1 cellular context compared by ENCODE assay signal in the genomic region with DNA sequence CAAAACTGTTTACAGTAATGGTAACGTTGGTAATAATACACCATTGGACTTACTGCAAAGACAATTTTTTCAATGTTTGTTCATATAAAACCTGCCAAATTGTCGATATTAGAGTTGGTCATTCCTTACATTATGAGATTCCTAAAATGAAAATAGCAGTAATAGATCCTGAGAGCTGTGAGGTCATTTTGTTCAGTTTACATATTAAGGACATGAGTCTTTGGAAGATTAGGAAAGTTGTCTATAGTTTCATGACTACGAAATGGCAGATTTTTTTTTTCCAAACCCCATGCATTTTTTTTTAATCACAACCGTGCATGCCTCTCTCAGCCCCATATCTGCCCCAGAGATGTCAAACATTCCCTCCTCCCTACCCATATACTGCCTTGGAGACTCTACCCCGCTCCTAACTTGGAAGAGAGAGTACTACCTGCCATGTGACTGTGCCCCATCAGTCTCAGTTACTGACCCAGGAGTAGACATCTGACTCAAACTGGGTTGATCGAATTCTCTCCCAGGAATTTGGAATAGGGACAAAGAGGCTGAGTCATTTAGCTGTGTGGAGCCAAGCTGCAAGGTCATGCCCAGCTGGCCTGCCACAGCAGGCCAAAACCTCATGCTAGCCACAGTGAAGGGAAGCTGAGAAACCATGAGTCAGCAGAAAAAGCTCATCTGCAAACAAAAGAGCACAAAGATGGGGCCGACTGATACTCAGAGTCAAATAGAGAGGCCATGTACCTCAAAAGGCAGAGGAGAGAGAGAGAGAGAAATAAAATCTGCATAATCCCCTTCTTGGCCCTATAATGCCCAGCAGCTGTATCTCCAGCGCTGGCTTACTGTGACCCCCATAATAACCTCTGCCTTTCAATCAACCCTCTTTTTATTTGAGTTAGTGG.
TF ChIP-seq lines count a peak whose summit lies in the region.

No MANE protein-coding gene starts in this region.

TF ChIP-seq in K562, 482 proteins besides CTCF, POLR2A, EP300 and RAD21 (continued from another document):
- no peak; the same call in 1 of the 2 replicates for TF ChIP-seq PHF8 (IDR thresholded peaks at IDR 0.05; ENCODE audit: borderline replicate concordance, low read length)
- peak; percentile 40 for TF ChIP-seq SMAD1 (IDR thresholded peaks at IDR 0.05; ENCODE audit: low read depth, low read length, partially characterized antibody)
- no peak for TF ChIP-seq FOXJ3 (CRISPR knock-in tag; IDR thresholded peaks at IDR 0.05)
- TF ChIP-seq PHF20 (IDR thresholded peaks at IDR 0.05; ENCODE audit: partially characterized antibody) = no peak
- TF ChIP-seq CHD2 (IDR thresholded peaks at IDR 0.05; ENCODE audit: low read depth, low read length) = no peak
- no peak for TF ChIP-seq CEBPB (tag; IDR thresholded peaks at IDR 0.05)
- TF ChIP-seq, protein P1, sequence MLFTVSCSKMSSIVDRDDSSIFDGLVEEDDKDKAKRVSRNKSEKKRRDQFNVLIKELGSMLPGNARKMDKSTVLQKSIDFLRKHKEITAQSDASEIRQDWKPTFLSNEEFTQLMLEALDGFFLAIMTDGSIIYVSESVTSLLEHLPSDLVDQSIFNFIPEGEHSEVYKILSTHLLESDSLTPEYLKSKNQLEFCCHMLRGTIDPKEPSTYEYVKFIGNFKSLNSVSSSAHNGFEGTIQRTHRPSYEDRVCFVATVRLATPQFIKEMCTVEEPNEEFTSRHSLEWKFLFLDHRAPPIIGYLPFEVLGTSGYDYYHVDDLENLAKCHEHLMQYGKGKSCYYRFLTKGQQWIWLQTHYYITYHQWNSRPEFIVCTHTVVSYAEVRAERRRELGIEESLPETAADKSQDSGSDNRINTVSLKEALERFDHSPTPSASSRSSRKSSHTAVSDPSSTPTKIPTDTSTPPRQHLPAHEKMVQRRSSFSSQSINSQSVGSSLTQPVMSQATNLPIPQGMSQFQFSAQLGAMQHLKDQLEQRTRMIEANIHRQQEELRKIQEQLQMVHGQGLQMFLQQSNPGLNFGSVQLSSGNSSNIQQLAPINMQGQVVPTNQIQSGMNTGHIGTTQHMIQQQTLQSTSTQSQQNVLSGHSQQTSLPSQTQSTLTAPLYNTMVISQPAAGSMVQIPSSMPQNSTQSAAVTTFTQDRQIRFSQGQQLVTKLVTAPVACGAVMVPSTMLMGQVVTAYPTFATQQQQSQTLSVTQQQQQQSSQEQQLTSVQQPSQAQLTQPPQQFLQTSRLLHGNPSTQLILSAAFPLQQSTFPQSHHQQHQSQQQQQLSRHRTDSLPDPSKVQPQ (CRISPR knock-in tag; IDR thresholded peaks at IDR 0.05; ENCODE audit: borderline replicate concordance) = no peak; the same call in 1 of the 2 replicates
- TF ChIP-seq SIX5 (IDR thresholded peaks at IDR 0.05; ENCODE audit: borderline replicate concordance in 1 of 2, insufficient read depth in 1 of 2, low read depth in 1 of 2, low read length in 2 of 2) = no peak
- peak; percentile 89 for TF ChIP-seq JUND (IDR thresholded peaks at IDR 0.05; ENCODE audit: borderline replicate concordance, low read depth, low read length)
- peak; percentile 91; the same call in 2 of the 3 replicates for TF ChIP-seq JUND (tag; IDR thresholded peaks at IDR 0.05; ENCODE audit: borderline replicate concordance, low read depth, low read length)
- TF ChIP-seq, protein P2, sequence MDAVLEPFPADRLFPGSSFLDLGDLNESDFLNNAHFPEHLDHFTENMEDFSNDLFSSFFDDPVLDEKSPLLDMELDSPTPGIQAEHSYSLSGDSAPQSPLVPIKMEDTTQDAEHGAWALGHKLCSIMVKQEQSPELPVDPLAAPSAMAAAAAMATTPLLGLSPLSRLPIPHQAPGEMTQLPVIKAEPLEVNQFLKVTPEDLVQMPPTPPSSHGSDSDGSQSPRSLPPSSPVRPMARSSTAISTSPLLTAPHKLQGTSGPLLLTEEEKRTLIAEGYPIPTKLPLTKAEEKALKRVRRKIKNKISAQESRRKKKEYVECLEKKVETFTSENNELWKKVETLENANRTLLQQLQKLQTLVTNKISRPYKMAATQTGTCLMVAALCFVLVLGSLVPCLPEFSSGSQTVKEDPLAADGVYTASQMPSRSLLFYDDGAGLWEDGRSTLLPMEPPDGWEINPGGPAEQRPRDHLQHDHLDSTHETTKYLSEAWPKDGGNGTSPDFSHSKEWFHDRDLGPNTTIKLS (IDR thresholded peaks at IDR 0.05; ENCODE audit: borderline replicate concordance, low read depth) = peak; percentile 62
- TF ChIP-seq GTF2F1 (IDR thresholded peaks at IDR 0.05; ENCODE audit: low read depth, low read length) = no peak
- peak; percentile 49; the same call in 1 of the 2 replicates for TF ChIP-seq ETV5 (CRISPR knock-in tag; IDR thresholded peaks at IDR 0.05; ENCODE audit: low read depth)
- TF ChIP-seq POLR2AphosphoS5 (IDR thresholded peaks at IDR 0.05; ENCODE audit: control insufficient read depth, insufficient read depth, low read depth, low read length) = no peak
- TF ChIP-seq ZNF24 (IDR thresholded peaks at IDR 0.05) = 0 out of 2 replicates have a peak, but pooled peaks have one; percentile 7
- 0 out of 2 replicates have a peak, but pooled peaks have one; percentile 60 for TF ChIP-seq BCL6 (CRISPR knock-in tag; IDR thresholded peaks at IDR 0.05)
- TF ChIP-seq POLR2H (tag; IDR thresholded peaks at IDR 0.05; ENCODE audit: low read depth) = no peak
- TF ChIP-seq, protein P3, sequence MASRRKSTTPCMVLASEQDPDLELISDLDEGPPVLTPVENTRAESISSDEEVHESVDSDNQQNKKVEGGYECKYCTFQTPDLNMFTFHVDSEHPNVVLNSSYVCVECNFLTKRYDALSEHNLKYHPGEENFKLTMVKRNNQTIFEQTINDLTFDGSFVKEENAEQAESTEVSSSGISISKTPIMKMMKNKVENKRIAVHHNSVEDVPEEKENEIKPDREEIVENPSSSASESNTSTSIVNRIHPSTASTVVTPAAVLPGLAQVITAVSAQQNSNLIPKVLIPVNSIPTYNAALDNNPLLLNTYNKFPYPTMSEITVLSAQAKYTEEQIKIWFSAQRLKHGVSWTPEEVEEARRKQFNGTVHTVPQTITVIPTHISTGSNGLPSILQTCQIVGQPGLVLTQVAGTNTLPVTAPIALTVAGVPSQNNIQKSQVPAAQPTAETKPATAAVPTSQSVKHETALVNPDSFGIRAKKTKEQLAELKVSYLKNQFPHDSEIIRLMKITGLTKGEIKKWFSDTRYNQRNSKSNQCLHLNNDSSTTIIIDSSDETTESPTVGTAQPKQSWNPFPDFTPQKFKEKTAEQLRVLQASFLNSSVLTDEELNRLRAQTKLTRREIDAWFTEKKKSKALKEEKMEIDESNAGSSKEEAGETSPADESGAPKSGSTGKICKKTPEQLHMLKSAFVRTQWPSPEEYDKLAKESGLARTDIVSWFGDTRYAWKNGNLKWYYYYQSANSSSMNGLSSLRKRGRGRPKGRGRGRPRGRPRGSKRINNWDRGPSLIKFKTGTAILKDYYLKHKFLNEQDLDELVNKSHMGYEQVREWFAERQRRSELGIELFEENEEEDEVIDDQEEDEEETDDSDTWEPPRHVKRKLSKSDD (conservative IDR thresholded peaks at IDR 0.05; ENCODE audit: low read length) = no peak
- TF ChIP-seq ZBTB1 (CRISPR knock-in tag; IDR thresholded peaks at IDR 0.05; ENCODE audit: borderline replicate concordance, low read depth) = no peak
- peak; percentile 33; the same call in 1 of the 2 replicates for TF ChIP-seq PML (IDR thresholded peaks at IDR 0.05; ENCODE audit: low read length)
- TF ChIP-seq POLR3A (IDR thresholded peaks at IDR 0.05; ENCODE audit: borderline replicate concordance, extremely low read depth, insufficient read depth, insufficient read length) = no peak
- no peak for TF ChIP-seq SMARCB1 (IDR thresholded peaks at IDR 0.05; ENCODE audit: insufficient read length, low read depth)
- TF ChIP-seq MCM3 (IDR thresholded peaks at IDR 0.05) = no peak
- TF ChIP-seq, protein P4, sequence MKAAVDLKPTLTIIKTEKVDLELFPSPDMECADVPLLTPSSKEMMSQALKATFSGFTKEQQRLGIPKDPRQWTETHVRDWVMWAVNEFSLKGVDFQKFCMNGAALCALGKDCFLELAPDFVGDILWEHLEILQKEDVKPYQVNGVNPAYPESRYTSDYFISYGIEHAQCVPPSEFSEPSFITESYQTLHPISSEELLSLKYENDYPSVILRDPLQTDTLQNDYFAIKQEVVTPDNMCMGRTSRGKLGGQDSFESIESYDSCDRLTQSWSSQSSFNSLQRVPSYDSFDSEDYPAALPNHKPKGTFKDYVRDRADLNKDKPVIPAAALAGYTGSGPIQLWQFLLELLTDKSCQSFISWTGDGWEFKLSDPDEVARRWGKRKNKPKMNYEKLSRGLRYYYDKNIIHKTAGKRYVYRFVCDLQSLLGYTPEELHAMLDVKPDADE (conservative IDR thresholded peaks at IDR 0.05; ENCODE audit: control insufficient read depth, low read depth, low read length) = peak; percentile 36; the same call in 1 of the 2 replicates
- TF ChIP-seq KDM4B (IDR thresholded peaks at IDR 0.05; ENCODE audit: borderline replicate concordance in 2 of 2, low read depth in 1 of 2) = no peak
- no peak for TF ChIP-seq HNRNPLL (IDR thresholded peaks at IDR 0.05; ENCODE audit: low read depth, low read length, poor library complexity, severe bottlenecking)
- peak; percentile 53; the same call in 1 of the 2 replicates for TF ChIP-seq NCOA1 (IDR thresholded peaks at IDR 0.05; ENCODE audit: low read depth)
- peak; percentile 72 for TF ChIP-seq CBFA2T2 (conservative IDR thresholded peaks at IDR 0.05)
